19 cellular contexts compared by ENCODE assay signal in genomic region chr3:176987901-176988300, GRCh38.
DNase-seq lines count a peak whose midpoint lies in the region; ATAC-seq and TF ChIP-seq lines count a peak whose summit lies in the region.
"Had no signal": no experiment of that assay in that cellular context is flagged by ENCODE, and none has a peak within 500 bp of the region (broad histone marks: within the 10 kb centered on the region; RNA-seq: fewer than 3 reads in every experiment).

No MANE protein-coding gene starts in this region.

- H3K4me1 Mint-ChIP-seq in mesothelial cell of epicardium (peaks cover 20% of the 10 kb centered on the region), WTC11 (peaks cover 4% of the 10 kb centered on the region)
- H3K4me1 Mint-ChIP-seq: activated CD4-positive, alpha-beta T cell treated with anti-CD3 and anti-CD28 coated beads, Interleukin-2, amount 10 ng/mL, durations not matched to agents 24 days and 14 days; memory B cell; nephron had no signal

- H3K4me1 ChIP-seq in prostate gland (replicated peaks): no peaks in the 10 kb centered on the region

- intact Hi-C loops in prostate gland (cut with DNase I): no loop called here

- peak; percentile 33 for DNase-seq in DMS53 (lab: John Stamatoyannopoulos, UW)
- no peak for DNase-seq in DMS53 treated with DMSO at 0.1 percent for 48 hours (lab: John Stamatoyannopoulos, UW; ENCODE audit: unreplicated experiment)
- DNase-seq in M059J (ENCODE audit: low read depth): peak; percentile 12
- peak; percentile 84 for DNase-seq in choroid plexus epithelial cell (ENCODE audit: low read depth)
- no peak for DNase-seq in mesothelial cell of epicardium (ENCODE audit: low spot score in 2 of 2, unreplicated experiment in 2 of 2)
- no peak for DNase-seq in WTC11 (ENCODE audit: low spot score)
- DNase-seq in prostate gland (ENCODE audit: low spot score): no peak
- no peak for DNase-seq in medulla oblongata (ENCODE audit: extremely low spot score)
- DNase-seq: activated CD4-positive, alpha-beta T cell treated with anti-CD3 and anti-CD28 coated beads, Interleukin-2, amount 10 ng/mL, durations not matched to agents 24 days and 14 days; activated effector memory CD4-positive, alpha-beta T cell treated with Interleukin-2 at 50 U/mL for 16 hours; amygdala; effector memory CD4-positive, alpha-beta T cell; H9; heart right ventricle; NCI-H1930; stimulated activated CD4-positive, alpha-beta T cell treated with anti-CD3 and anti-CD28 coated beads, Interleukin-4, amount 100 ng/mL, for 4 hours had no signal

- peaks cover 8% of the 10 kb centered on the region for H3K9me3 Mint-ChIP-seq in mesothelial cell of epicardium
- peaks cover 6% of the 10 kb centered on the region for H3K9me3 Mint-ChIP-seq in WTC11

- WGBS in prostate gland: 81% methylated on average over 6 of the region's 6 CpGs

- no peaks in the 10 kb centered on the region for H3K27me3 Mint-ChIP-seq in mesothelial cell of epicardium (ENCODE audit: low read depth)
- H3K27me3 Mint-ChIP-seq in WTC11 (ENCODE audit: low read depth): no peaks in the 10 kb centered on the region
- H3K27me3 Mint-ChIP-seq: activated CD4-positive, alpha-beta T cell treated with anti-CD3 and anti-CD28 coated beads, Interleukin-2, amount 10 ng/mL, durations not matched to agents 24 days and 14 days had no signal

- no peak for TF ChIP-seq POLR2A in prostate gland (IDR thresholded peaks at IDR 0.05)

- H3K27me3 ChIP-seq in prostate gland (replicated peaks; ENCODE audit: insufficient read depth): no peaks in the 10 kb centered on the region
- H3K27me3 ChIP-seq: heart right ventricle had no signal

- no peak overlapping the region for H3K27ac ChIP-seq in prostate gland
- H3K27ac ChIP-seq: 22Rv1, heart right ventricle had no signal

- H3K4me3 Mint-ChIP-seq in mesothelial cell of epicardium: no peak overlapping the region
- H3K4me3 Mint-ChIP-seq in WTC11: no peak overlapping the region
- H3K4me3 Mint-ChIP-seq: activated CD4-positive, alpha-beta T cell treated with anti-CD3 and anti-CD28 coated beads, Interleukin-2, amount 10 ng/mL, durations not matched to agents 24 days and 14 days; H9; memory B cell; nephron had no signal

- H3K36me3 ChIP-seq in prostate gland: no peaks in the 10 kb centered on the region
- H3K36me3 ChIP-seq: heart right ventricle had no signal

- no peak for ATAC-seq in WTC11

- TF ChIP-seq CTCF in choroid plexus epithelial cell (conservative IDR thresholded peaks at IDR 0.05; ENCODE audit: low read depth, low read length): no peak
- no peak for TF ChIP-seq CTCF in mesothelial cell of epicardium (IDR thresholded peaks at IDR 0.05; ENCODE audit: unreplicated experiment)
- no peak for TF ChIP-seq CTCF in WTC11 (IDR thresholded peaks at IDR 0.05)
- no peak for TF ChIP-seq CTCF in prostate gland (IDR thresholded peaks at IDR 0.05)

- H3K27ac Mint-ChIP-seq in mesothelial cell of epicardium: peak overlapping the region; percentile 70
- H3K27ac Mint-ChIP-seq in WTC11: no peak overlapping the region
- H3K27ac Mint-ChIP-seq: activated CD4-positive, alpha-beta T cell treated with anti-CD3 and anti-CD28 coated beads, Interleukin-2, amount 10 ng/mL, durations not matched to agents 24 days and 14 days; H9; memory B cell; nephron had no signal

- H3K9me3 ChIP-seq in prostate gland: no peaks in the 10 kb centered on the region

- H3K4me3 ChIP-seq in choroid plexus epithelial cell (ENCODE audit: low read depth, low read length): no peak overlapping the region
- H3K4me3 ChIP-seq in prostate gland: no peak overlapping the region
- H3K4me3 ChIP-seq: heart right ventricle had no signal

- CTCF ChIA-PET in WTC11 (lab: Charles Lee): no interaction called here

- peaks cover 7% of the 10 kb centered on the region for H3K36me3 Mint-ChIP-seq in mesothelial cell of epicardium
- peaks cover 4% of the 10 kb centered on the region for H3K36me3 Mint-ChIP-seq in WTC11
- H3K36me3 Mint-ChIP-seq: memory B cell had no signal

- POLR2A ChIA-PET in WTC11 (lab: Charles Lee): no interaction called here

TF ChIP-seq in WTC11, 78 proteins besides CTCF, POLR2A, EP300 and RAD21:
- TF ChIP-seq, protein P1, sequence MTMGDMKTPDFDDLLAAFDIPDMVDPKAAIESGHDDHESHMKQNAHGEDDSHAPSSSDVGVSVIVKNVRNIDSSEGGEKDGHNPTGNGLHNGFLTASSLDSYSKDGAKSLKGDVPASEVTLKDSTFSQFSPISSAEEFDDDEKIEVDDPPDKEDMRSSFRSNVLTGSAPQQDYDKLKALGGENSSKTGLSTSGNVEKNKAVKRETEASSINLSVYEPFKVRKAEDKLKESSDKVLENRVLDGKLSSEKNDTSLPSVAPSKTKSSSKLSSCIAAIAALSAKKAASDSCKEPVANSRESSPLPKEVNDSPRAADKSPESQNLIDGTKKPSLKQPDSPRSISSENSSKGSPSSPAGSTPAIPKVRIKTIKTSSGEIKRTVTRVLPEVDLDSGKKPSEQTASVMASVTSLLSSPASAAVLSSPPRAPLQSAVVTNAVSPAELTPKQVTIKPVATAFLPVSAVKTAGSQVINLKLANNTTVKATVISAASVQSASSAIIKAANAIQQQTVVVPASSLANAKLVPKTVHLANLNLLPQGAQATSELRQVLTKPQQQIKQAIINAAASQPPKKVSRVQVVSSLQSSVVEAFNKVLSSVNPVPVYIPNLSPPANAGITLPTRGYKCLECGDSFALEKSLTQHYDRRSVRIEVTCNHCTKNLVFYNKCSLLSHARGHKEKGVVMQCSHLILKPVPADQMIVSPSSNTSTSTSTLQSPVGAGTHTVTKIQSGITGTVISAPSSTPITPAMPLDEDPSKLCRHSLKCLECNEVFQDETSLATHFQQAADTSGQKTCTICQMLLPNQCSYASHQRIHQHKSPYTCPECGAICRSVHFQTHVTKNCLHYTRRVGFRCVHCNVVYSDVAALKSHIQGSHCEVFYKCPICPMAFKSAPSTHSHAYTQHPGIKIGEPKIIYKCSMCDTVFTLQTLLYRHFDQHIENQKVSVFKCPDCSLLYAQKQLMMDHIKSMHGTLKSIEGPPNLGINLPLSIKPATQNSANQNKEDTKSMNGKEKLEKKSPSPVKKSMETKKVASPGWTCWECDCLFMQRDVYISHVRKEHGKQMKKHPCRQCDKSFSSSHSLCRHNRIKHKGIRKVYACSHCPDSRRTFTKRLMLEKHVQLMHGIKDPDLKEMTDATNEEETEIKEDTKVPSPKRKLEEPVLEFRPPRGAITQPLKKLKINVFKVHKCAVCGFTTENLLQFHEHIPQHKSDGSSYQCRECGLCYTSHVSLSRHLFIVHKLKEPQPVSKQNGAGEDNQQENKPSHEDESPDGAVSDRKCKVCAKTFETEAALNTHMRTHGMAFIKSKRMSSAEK (CRISPR knock-in tag; IDR thresholded peaks at IDR 0.05; ENCODE audit: borderline replicate concordance): no peak
- TF ChIP-seq NFE2L1 (CRISPR knock-in tag; IDR thresholded peaks at IDR 0.05) (no peak), TEAD1 (CRISPR knock-in tag; IDR thresholded peaks at IDR 0.05) (no peak), ZNF121 (CRISPR knock-in tag; IDR thresholded peaks at IDR 0.05) (no peak)
- TF ChIP-seq, protein P2, sequence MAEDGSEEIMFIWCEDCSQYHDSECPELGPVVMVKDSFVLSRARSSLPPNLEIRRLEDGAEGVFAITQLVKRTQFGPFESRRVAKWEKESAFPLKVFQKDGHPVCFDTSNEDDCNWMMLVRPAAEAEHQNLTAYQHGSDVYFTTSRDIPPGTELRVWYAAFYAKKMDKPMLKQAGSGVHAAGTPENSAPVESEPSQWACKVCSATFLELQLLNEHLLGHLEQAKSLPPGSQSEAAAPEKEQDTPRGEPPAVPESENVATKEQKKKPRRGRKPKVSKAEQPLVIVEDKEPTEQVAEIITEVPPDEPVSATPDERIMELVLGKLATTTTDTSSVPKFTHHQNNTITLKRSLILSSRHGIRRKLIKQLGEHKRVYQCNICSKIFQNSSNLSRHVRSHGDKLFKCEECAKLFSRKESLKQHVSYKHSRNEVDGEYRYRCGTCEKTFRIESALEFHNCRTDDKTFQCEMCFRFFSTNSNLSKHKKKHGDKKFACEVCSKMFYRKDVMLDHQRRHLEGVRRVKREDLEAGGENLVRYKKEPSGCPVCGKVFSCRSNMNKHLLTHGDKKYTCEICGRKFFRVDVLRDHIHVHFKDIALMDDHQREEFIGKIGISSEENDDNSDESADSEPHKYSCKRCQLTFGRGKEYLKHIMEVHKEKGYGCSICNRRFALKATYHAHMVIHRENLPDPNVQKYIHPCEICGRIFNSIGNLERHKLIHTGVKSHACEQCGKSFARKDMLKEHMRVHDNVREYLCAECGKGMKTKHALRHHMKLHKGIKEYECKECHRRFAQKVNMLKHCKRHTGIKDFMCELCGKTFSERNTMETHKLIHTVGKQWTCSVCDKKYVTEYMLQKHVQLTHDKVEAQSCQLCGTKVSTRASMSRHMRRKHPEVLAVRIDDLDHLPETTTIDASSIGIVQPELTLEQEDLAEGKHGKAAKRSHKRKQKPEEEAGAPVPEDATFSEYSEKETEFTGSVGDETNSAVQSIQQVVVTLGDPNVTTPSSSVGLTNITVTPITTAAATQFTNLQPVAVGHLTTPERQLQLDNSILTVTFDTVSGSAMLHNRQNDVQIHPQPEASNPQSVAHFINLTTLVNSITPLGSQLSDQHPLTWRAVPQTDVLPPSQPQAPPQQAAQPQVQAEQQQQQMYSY (CRISPR knock-in tag; IDR thresholded peaks at IDR 0.05): no peak
- TF ChIP-seq, protein P3, sequence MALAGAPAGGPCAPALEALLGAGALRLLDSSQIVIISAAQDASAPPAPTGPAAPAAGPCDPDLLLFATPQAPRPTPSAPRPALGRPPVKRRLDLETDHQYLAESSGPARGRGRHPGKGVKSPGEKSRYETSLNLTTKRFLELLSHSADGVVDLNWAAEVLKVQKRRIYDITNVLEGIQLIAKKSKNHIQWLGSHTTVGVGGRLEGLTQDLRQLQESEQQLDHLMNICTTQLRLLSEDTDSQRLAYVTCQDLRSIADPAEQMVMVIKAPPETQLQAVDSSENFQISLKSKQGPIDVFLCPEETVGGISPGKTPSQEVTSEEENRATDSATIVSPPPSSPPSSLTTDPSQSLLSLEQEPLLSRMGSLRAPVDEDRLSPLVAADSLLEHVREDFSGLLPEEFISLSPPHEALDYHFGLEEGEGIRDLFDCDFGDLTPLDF (CRISPR knock-in tag; IDR thresholded peaks at IDR 0.05): no peak

Comparison
In these comparisons a context has a peak if more than half of its experiments do, and no peak if none do; other contexts are left out.
1. DNase-seq: peak in DMS53 (single experiment), M059J (single experiment) and choroid plexus epithelial cell (single experiment); none in DMS53 treated with DMSO at 0.1 percent for 48 hours (single experiment), mesothelial cell of epicardium (0 of 2), WTC11 (single experiment), prostate gland (single experiment) and medulla oblongata (single experiment).